ENCODE assay signal across 8 cellular contexts in genomic region chr17:74862108-74862901, GRCh38. TPM values are rescaled to one million over a fixed set of nuclear protein-coding genes. Genes with fewer than 3 reads are reported as not detected.
DNase-seq lines count a peak whose midpoint lies in the region; ATAC-seq, FAIRE-seq and TF ChIP-seq lines count a peak whose summit lies in the region.

No MANE protein-coding gene starts in this region.

- H3K4me3 ChIP-seq in WERI-Rb-1 (ENCODE audit: low read depth, low read length) (peak overlapping the region; percentile 30), breast epithelium (peak overlapping the region in 2 of 3 donors; percentile 12 to 61)

- H3K4me1 ChIP-seq in breast epithelium: peaks cover 14 to 23% of the 10 kb centered on the region in 2 donors

- intact Hi-C loops in breast epithelium (cut with DNase I; ENCODE audit: low total_unique reads): loop anchor here (10.0 kb wide), 1 partner anchor 68 kb away; no protein-coding TSS in a partner anchor

- TF ChIP-seq CTCF in D721Med (IDR thresholded peaks at IDR 0.05; ENCODE audit: insufficient read depth, missing control alignments) (peak; percentile 74), WERI-Rb-1 (IDR thresholded peaks at IDR 0.05; ENCODE audit: low read depth, low read length) (peak; percentile 98), breast epithelium (IDR thresholded peaks at IDR 0.05) (peak in 2 of 3 donors; percentile 67)

- no peak for TF ChIP-seq POLR2A in breast epithelium (IDR thresholded peaks at IDR 0.05)

- no peak for ATAC-seq in HG02610 (IDR thresholded peaks at IDR 0.05; ENCODE audit: unreplicated experiment)

- peak; percentile 78 for DNase-seq in D721Med (ENCODE audit: insufficient read length, low spot score)
- DNase-seq in KG1 (lab: John Stamatoyannopoulos, UW): peak; percentile 56
- DNase-seq in WERI-Rb-1: peak; percentile 91
- DNase-seq in breast epithelium (ENCODE audit: low spot score in 2 of 2): peak in 1 of 2 donors; percentile 67
- DNase-seq in kidney tubule cell (ENCODE audit: low spot score): peak; percentile 33
- DNase-seq in stimulated activated CD4-positive, alpha-beta T cell treated with anti-CD3 and anti-CD28 coated beads, Interleukin-4, amount 100 ng/mL, for 24 hours: peak; percentile 77
- no peak for DNase-seq in DMS153 treated with DMSO at 0.1 percent for 48 hours (lab: John Stamatoyannopoulos, UW; ENCODE audit: unreplicated experiment)

- H3K27ac ChIP-seq in WERI-Rb-1 (no peak overlapping the region), breast epithelium (no peak overlapping the region)

- H3K36me3 ChIP-seq in WERI-Rb-1: peaks cover 32% of the 10 kb centered on the region
- H3K36me3 ChIP-seq in breast epithelium: no peaks in the 10 kb centered on the region

- no peak for FAIRE-seq in D721Med (lab: Jason Lieb, UNC)

- peaks cover 32% of the 10 kb centered on the region for H3K27me3 ChIP-seq in WERI-Rb-1 (ENCODE audit: insufficient read depth, low read depth, severe bottlenecking)
- peaks cover 8 to 43% of the 10 kb centered on the region in 2 donors for H3K27me3 ChIP-seq in breast epithelium

- H3K9me3 ChIP-seq in WERI-Rb-1 (ENCODE audit: severe bottlenecking) (no peaks in the 10 kb centered on the region), breast epithelium (no peaks in the 10 kb centered on the region)

RNA-seq across cellular contexts. Expression of gene GRIN2C, which starts 2.6 kb away (rescaled TPM):
- under 1 TPM in 1 of 3 donors, not detected in 2; 0.48 TPM for total RNA-seq in breast epithelium

RNA-seq across cellular contexts. Expression of gene FDXR, which starts 10.5 kb away (rescaled TPM):
- total RNA-seq in breast epithelium: 1 to 10 TPM; 7.3 to 9.3 (median 8.8) TPM

RNA-seq across cellular contexts. Expression of gene FADS6, which starts 31.1 kb away (rescaled TPM):
- under 1 TPM in 2 of 3 donors, not detected in 1; 0.33 to 0.80 TPM for total RNA-seq in breast epithelium
